ENCODE assay signal across 1 cellular context in genomic region chr11:66543263-66544107, GRCh38.
TF ChIP-seq lines count a peak whose summit lies in the region.

No MANE protein-coding gene starts in this region.

TF ChIP-seq in K562, 482 proteins besides CTCF, POLR2A, EP300 and RAD21:
- no peak for TF ChIP-seq KLF10 (CRISPR knock-in tag; IDR thresholded peaks at IDR 0.05)
- TF ChIP-seq POLR2G (IDR thresholded peaks at IDR 0.05; ENCODE audit: low read depth, low read length) = peak; percentile 49
- 0 out of 2 replicates have a peak, but pooled peaks have one; percentile 18 for TF ChIP-seq RBFOX2 (IDR thresholded peaks at IDR 0.05; ENCODE audit: low read depth, low read length)
TF ChIP-seq in K562: peak in this region for 2.
